Comparison of ENCODE assay signal across 10 cellular contexts in the genomic region with DNA sequence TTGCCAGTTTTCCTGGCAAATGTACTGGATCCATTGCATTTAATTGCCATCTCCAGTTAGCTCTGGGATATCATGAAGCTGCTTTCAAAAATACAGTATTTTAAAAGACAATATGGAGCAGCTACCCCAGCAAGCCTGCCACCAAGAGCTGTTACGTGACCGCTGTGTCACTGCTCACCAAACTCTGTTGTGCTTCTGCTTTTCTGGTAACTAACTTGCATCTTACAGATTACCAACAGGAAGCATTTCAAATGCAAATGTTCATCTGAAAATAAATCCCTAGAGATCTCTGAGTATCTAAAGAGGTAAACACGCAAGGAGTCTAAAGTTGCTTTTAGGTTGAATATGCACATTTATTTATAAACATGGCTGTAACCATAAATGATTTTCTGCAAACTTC.
DNase-seq lines count a peak whose midpoint lies in the region; ATAC-seq and TF ChIP-seq lines count a peak whose summit lies in the region.
"Had no signal": no experiment of that assay in that cellular context is flagged by ENCODE, and none has a peak within 500 bp of the region (broad histone marks: within the 10 kb centered on the region; RNA-seq: fewer than 3 reads in every experiment).

No MANE protein-coding gene starts in this region.

- H2BK20ac ChIP-seq in H9 (ENCODE audit: low read depth, low read length, poor library complexity, severe bottlenecking) = no peak overlapping the region

- H3K27me3 ChIP-seq in H9 (ENCODE audit: insufficient read depth, low read length) (no peaks in the 10 kb centered on the region), uterus (no peaks in the 10 kb centered on the region)

- H3K4me3 ChIP-seq in uterus = no peak overlapping the region
- H3K4me3 ChIP-seq: lung had no signal

- H4K91ac ChIP-seq in H9 (ENCODE audit: insufficient read length, low read depth, low read length) = no peak overlapping the region

- no peak overlapping the region for H3K9ac ChIP-seq in H9 (ENCODE audit: extremely low read depth, insufficient read length, low read length)

- TF ChIP-seq POLR2A in uterus (IDR thresholded peaks at IDR 0.05) = no peak

- no peak overlapping the region for H3K4me2 ChIP-seq in H9 (ENCODE audit: insufficient read depth, insufficient read length, low read length)

- no peak overlapping the region for H3K4ac ChIP-seq in H9 (ENCODE audit: low read depth, low read length)

- H3T11ph ChIP-seq in H9 (ENCODE audit: low read length) = no peak overlapping the region

- no peak overlapping the region for H2BK12ac ChIP-seq in H9 (ENCODE audit: insufficient read length, low read depth, low read length)

- no peaks in the 10 kb centered on the region for H3K79me1 ChIP-seq in H9 (ENCODE audit: insufficient read depth, low read depth, low read length, poor library complexity, severe bottlenecking)

- H3K4me1 Mint-ChIP-seq in H9 = peaks cover 44 to 48% of the 10 kb centered on the region in 2 experiments
- peaks cover 6% of the 10 kb centered on the region for H3K4me1 Mint-ChIP-seq in stimulated activated memory B cell treated with anti-CD40 and anti-IgM and Interleukin-4, amounts not matched to agents 10 μg/mL and 1 μg/mL and 100 μg/mL, for 72 hours

- no peak overlapping the region for H3K27ac ChIP-seq in H9 (ENCODE audit: insufficient read length, low read depth, low read length)
- H3K27ac ChIP-seq in uterus = no peak overlapping the region
- H3K27ac ChIP-seq: HL-60 had no signal

- no CpG with 5 or more reads among the region's 3 CpGs for WGBS in H9 (ENCODE audit: extremely low coverage, insufficient read length, low lambda C conversion rate)

- H4K8ac ChIP-seq in H9 (replicated peaks; ENCODE audit: insufficient read length, low read depth, low read length) = no peak overlapping the region

- no peak overlapping the region for H2BK15ac ChIP-seq in H9 (ENCODE audit: low read depth, low read length)

- H2AK5ac ChIP-seq in H9 (ENCODE audit: insufficient read length, low read length) = no peak overlapping the region

- peaks cover 7% of the 10 kb centered on the region for H3K27me3 Mint-ChIP-seq in H9 (ENCODE audit: low read depth)
- H3K27me3 Mint-ChIP-seq in stimulated activated memory B cell treated with anti-CD40 and anti-IgM and Interleukin-4, amounts not matched to agents 10 μg/mL and 1 μg/mL and 100 μg/mL, for 72 hours = peaks cover 18% of the 10 kb centered on the region

- no peak overlapping the region for H3K4me3 Mint-ChIP-seq in H9
- H3K4me3 Mint-ChIP-seq in stimulated activated memory B cell treated with anti-CD40 and anti-IgM and Interleukin-4, amounts not matched to agents 10 μg/mL and 1 μg/mL and 100 μg/mL, for 72 hours = no peak overlapping the region

- TF ChIP-seq CTCF in H9 (conservative IDR thresholded peaks at IDR 0.05) (no peak), uterus (IDR thresholded peaks at IDR 0.05) (no peak)

- H2BK120ac ChIP-seq in H9 (ENCODE audit: low read depth, low read length, poor library complexity, severe bottlenecking) = no peak overlapping the region

- no peak overlapping the region for H3K23ac ChIP-seq in H9 (ENCODE audit: insufficient read length, low read depth, low read length)

- no peak overlapping the region for H4K5ac ChIP-seq in H9 (ENCODE audit: insufficient read length, low read depth, low read length)

- H3K14ac ChIP-seq in H9 (ENCODE audit: insufficient read depth, low read length) = no peak overlapping the region

- intact Hi-C loops in uterus (cut with DNase I; ENCODE audit: low total_unique reads) = no loop called here

- no peaks in the 10 kb centered on the region for H4K20me1 ChIP-seq in H9 (ENCODE audit: control insufficient read depth, insufficient read depth, insufficient read length)

- H3K27ac Mint-ChIP-seq in H9 = peak overlapping the region in 2 of 3 experiments; percentile 23 to 89; a peak in 2 of 7 replicates
- H3K27ac Mint-ChIP-seq in stimulated activated memory B cell treated with anti-CD40 and anti-IgM and Interleukin-4, amounts not matched to agents 10 μg/mL and 1 μg/mL and 100 μg/mL, for 72 hours = no peak overlapping the region

- H3K9me3 ChIP-seq in H9 (ENCODE audit: control insufficient read depth, low read depth, low read length) (no peaks in the 10 kb centered on the region), uterus (no peaks in the 10 kb centered on the region)

- H3K56ac ChIP-seq in H9 (ENCODE audit: insufficient read length, low read depth, low read length) = no peak overlapping the region

- H3K79me2 ChIP-seq in H9 (ENCODE audit: insufficient read depth, low read length) = no peaks in the 10 kb centered on the region

- H3K23me2 ChIP-seq in H9 (ENCODE audit: insufficient read length, low read depth, low read length, poor library complexity, severe bottlenecking) = no peaks in the 10 kb centered on the region

- no peaks in the 10 kb centered on the region for H3K36me3 ChIP-seq in uterus

- peak; percentile 78 for ATAC-seq in GM19043 (IDR thresholded peaks at IDR 0.05; ENCODE audit: low read depth, unreplicated experiment)
- peak; percentile 89 for ATAC-seq in HG03354 (IDR thresholded peaks at IDR 0.05; ENCODE audit: poor library complexity, severe bottlenecking, unreplicated experiment)
- ATAC-seq in stimulated activated memory B cell treated with anti-CD40 and anti-IgM and Interleukin-4, amounts not matched to agents 10 μg/mL and 1 μg/mL and 100 μg/mL, for 72 hours = peak; percentile 75

- no peak overlapping the region for H3K18ac ChIP-seq in H9 (ENCODE audit: insufficient read length, low read depth, low read length)

- H2BK5ac ChIP-seq in H9 (ENCODE audit: insufficient read length, low read length) = no peak overlapping the region

- H3K4me1 ChIP-seq in H9 (ENCODE audit: insufficient read depth, low read length) (peaks cover 6% of the 10 kb centered on the region; the same call in 1 of the 2 replicates), uterus (no peaks in the 10 kb centered on the region)

- H3K36me3 Mint-ChIP-seq in H9 (ENCODE audit: insufficient read depth in 1 of 3, low read depth in 3 of 3) = peaks cover 0 to 1% (median 0%) of the 10 kb centered on the region in 3 experiments; a peak in 2 of 7 replicates
- no peaks in the 10 kb centered on the region for H3K36me3 Mint-ChIP-seq in stimulated activated memory B cell treated with anti-CD40 and anti-IgM and Interleukin-4, amounts not matched to agents 10 μg/mL and 1 μg/mL and 100 μg/mL, for 72 hours

- H3K9me3 Mint-ChIP-seq in H9 = no peaks in the 10 kb centered on the region
- H3K9me3 Mint-ChIP-seq in stimulated activated memory B cell treated with anti-CD40 and anti-IgM and Interleukin-4, amounts not matched to agents 10 μg/mL and 1 μg/mL and 100 μg/mL, for 72 hours = no peaks in the 10 kb centered on the region

- no peak for DNase-seq in H9
- DNase-seq in COLO829 (ENCODE audit: low spot score) = no peak
- no peak for DNase-seq in uterus
- no peak for DNase-seq in globus pallidus (ENCODE audit: low spot score)
- DNase-seq: posterior cingulate gyrus had no signal

- no peak overlapping the region for H2AFZ ChIP-seq in H9 (ENCODE audit: low read length)
